ENCODE assay signal across 9 cellular contexts in genomic region chr9:108535526-108535925, GRCh38.
DNase-seq lines count a peak whose midpoint lies in the region; ATAC-seq and TF ChIP-seq lines count a peak whose summit lies in the region.
"Had no signal": no experiment of that assay in that cellular context is flagged by ENCODE, and none has a peak within 500 bp of the region (broad histone marks: within the 10 kb centered on the region; RNA-seq: fewer than 3 reads in every experiment).

No MANE protein-coding gene starts in this region.

- CTCF ChIA-PET in SK-N-SH (lab: Yijun Ruan, JAX) = interaction anchor here (1.4 to 2.3 kb wide), 6 partner anchors 9 to 1113 kb away, joined by 3 to 6 read pairs (median 5); no protein-coding TSS in a partner anchor

- H3K9ac ChIP-seq in SK-N-SH = no peak overlapping the region

- H3K4me3 Mint-ChIP-seq in naive thymus-derived CD8-positive, alpha-beta T cell = no peak overlapping the region
- H3K4me3 Mint-ChIP-seq: memory B cell had no signal

- H3K36me3 ChIP-seq in SK-N-SH (replicated peaks in 1 of 2; ENCODE audit: control insufficient read depth in 1 of 2, insufficient read depth in 2 of 2, low read length in 1 of 2) = no peaks in the 10 kb centered on the region

- TF ChIP-seq EP300 in SK-N-SH (IDR thresholded peaks at IDR 0.05; ENCODE audit: borderline replicate concordance in 1 of 2, low read depth in 1 of 2, low read length in 1 of 2) = no peak

- POLR2A ChIA-PET in SK-N-SH (lab: Yijun Ruan, JAX) = no interaction called here
- POLR2A ChIA-PET in naive thymus-derived CD8-positive, alpha-beta T cell (lab: Charles Lee) = no interaction called here

- peak; percentile 21 for DNase-seq in EL
- DNase-seq in SK-N-SH = peak; percentile 42
- no peak for DNase-seq in left lobe of liver (ENCODE audit: low spot score)
- no peak for DNase-seq in stimulated activated CD4-positive, alpha-beta T cell treated with anti-CD3 and anti-CD28 coated beads, Interleukin-4, amount 100 ng/mL, for 4 hours
- no peak for DNase-seq in naive thymus-derived CD8-positive, alpha-beta T cell
- DNase-seq in SHP77 treated with DMSO at 0.1 percent for 48 hours (lab: John Stamatoyannopoulos, UW) = no peak

- TF ChIP-seq RAD21 in SK-N-SH (IDR thresholded peaks at IDR 0.05; ENCODE audit: low read length) = peak; percentile 23; the same call in 1 of the 2 replicates

- H3F3A ChIP-seq in SK-N-SH (replicated peaks; ENCODE audit: insufficient read depth) = no peaks in the 10 kb centered on the region

- no peak overlapping the region for H3K4me3 ChIP-seq in SK-N-SH (ENCODE audit: low read depth in 2 of 2, low read length in 1 of 2)

- no peaks in the 10 kb centered on the region for H3K9me3 ChIP-seq in SK-N-SH

- no peaks in the 10 kb centered on the region for H3K4me1 Mint-ChIP-seq in naive thymus-derived CD8-positive, alpha-beta T cell
- H3K4me1 Mint-ChIP-seq: memory B cell had no signal

- peaks cover 0 to 7% (median 0%) of the 10 kb centered on the region in 5 donors for H3K27me3 Mint-ChIP-seq in naive thymus-derived CD8-positive, alpha-beta T cell
- H3K27me3 Mint-ChIP-seq: memory B cell had no signal

- H2AFZ ChIP-seq in SK-N-SH (ENCODE audit: low read depth) = no peak overlapping the region

- H3K27ac Mint-ChIP-seq in naive thymus-derived CD8-positive, alpha-beta T cell = no peak overlapping the region
- H3K27ac Mint-ChIP-seq: memory B cell had no signal

- 46% methylated on average over 2 of the region's 3 CpGs for WGBS in SK-N-SH (ENCODE audit: low lambda C conversion rate)

- H3K27ac ChIP-seq in SK-N-SH (ENCODE audit: low read depth in 2 of 2, low read length in 1 of 2) = no peak overlapping the region

- ATAC-seq in HG02623 (IDR thresholded peaks at IDR 0.05; ENCODE audit: unreplicated experiment) = peak; percentile 57
- ATAC-seq in left lobe of liver = peak; percentile 59
- ATAC-seq in GM19467 (IDR thresholded peaks at IDR 0.05; ENCODE audit: unreplicated experiment) = no peak
- no peak for ATAC-seq in naive thymus-derived CD8-positive, alpha-beta T cell

- H3K4me1 ChIP-seq in SK-N-SH (ENCODE audit: control insufficient read depth in 1 of 2, insufficient read depth in 2 of 2, low read depth in 1 of 2, low read length in 1 of 2) = no peaks in the 10 kb centered on the region

- no peaks in the 10 kb centered on the region for H3K27me3 ChIP-seq in SK-N-SH (ENCODE audit: insufficient read depth)

- TF ChIP-seq CTCF in SK-N-SH (IDR thresholded peaks at IDR 0.05) = peak; percentile 52

- H4K20me1 ChIP-seq in SK-N-SH (ENCODE audit: insufficient read depth) = no peaks in the 10 kb centered on the region

- H3K9me3 Mint-ChIP-seq in naive thymus-derived CD8-positive, alpha-beta T cell = peaks cover 0 to 26% (median 12%) of the 10 kb centered on the region in 9 donors

- H3K9me2 ChIP-seq in SK-N-SH = no peaks in the 10 kb centered on the region

- no peaks in the 10 kb centered on the region for H3K79me2 ChIP-seq in SK-N-SH (ENCODE audit: insufficient read depth)

- no peak overlapping the region for H3K4me2 ChIP-seq in SK-N-SH

- H3K36me3 Mint-ChIP-seq in naive thymus-derived CD8-positive, alpha-beta T cell = peaks cover 0 to 8% (median 0%) of the 10 kb centered on the region in 3 donors
- H3K36me3 Mint-ChIP-seq: memory B cell had no signal

TF ChIP-seq in SK-N-SH, 30 proteins besides CTCF, POLR2A, EP300 and RAD21:
- TF ChIP-seq SMC3 (IDR thresholded peaks at IDR 0.05; ENCODE audit: low read depth, low read length) (peak; percentile 24; the same call in 1 of the 2 replicates), YY1 (IDR thresholded peaks at IDR 0.05; ENCODE audit: low read depth) (no peak)

Comparison
In these comparisons a context has a peak if more than half of its experiments do, and no peak if none do; other contexts are left out.
1. DNase-seq: peak in EL (single experiment) and SK-N-SH (single experiment); none in left lobe of liver (single experiment), stimulated activated CD4-positive, alpha-beta T cell treated with anti-CD3 and anti-CD28 coated beads, Interleukin-4, amount 100 ng/mL, for 4 hours (0 of 2), naive thymus-derived CD8-positive, alpha-beta T cell (0 of 10) and SHP77 treated with DMSO at 0.1 percent for 48 hours (single experiment).
2. ATAC-seq: peak in HG02623 (single experiment) and left lobe of liver (single experiment); none in GM19467 (single experiment) and naive thymus-derived CD8-positive, alpha-beta T cell (0 of 2).